Comparison of ENCODE assay signal across 8 cellular contexts in the genomic region with DNA sequence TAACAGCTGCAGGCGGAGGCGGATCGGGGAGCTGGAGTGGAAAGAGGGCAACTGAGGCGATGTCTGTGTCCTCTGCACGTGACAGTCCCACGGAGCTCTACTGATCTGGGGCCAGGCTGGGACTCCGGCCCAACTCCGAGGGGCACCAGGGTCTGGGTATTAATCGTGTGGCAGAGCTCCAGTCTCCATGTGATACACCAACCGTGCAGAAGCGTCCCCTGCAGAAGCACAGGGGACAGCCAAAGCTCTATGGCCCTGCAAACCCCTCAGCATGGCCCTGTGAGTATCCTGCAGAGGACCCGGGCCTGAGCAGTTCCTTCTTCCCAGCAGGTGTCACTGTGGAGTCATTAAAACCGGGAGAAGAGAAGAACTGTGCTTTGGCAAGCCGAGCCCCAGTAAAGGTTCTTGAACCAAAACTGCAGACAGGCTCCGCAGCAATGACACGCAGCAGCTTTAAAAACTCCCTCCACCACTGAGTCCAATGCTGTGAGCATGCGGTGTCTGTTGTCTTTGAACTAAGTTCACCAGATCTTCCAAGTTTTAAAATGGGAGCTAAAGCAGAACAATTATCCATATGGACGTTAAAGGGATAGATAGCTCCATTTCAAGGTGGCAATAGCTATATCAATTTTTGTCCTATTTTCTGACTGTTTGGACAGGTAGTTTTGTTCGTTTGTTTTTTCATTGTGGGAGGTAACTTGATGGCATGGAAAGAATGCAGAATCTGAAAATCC.
A peak's percentile ranks its signal among the peaks of the same experiment; 100 is the strongest.
DNase-seq lines count a peak whose midpoint lies in the region; ATAC-seq and TF ChIP-seq lines count a peak whose summit lies in the region.

No MANE protein-coding gene starts in this region.

- H3K36me3 Mint-ChIP-seq in memory B cell, result peaks cover 5% of the 10 kb centered on the region
- no peaks in the 10 kb centered on the region for H3K36me3 Mint-ChIP-seq in type B pancreatic cell

- peak; percentile 76 for TF ChIP-seq CTCF in type B pancreatic cell (conservative IDR thresholded peaks at IDR 0.05)

- H3K4me3 Mint-ChIP-seq in memory B cell (no peak overlapping the region), type B pancreatic cell (no peak overlapping the region)

- H3K9me3 Mint-ChIP-seq in memory B cell (no peaks in the 10 kb centered on the region), type B pancreatic cell (no peaks in the 10 kb centered on the region)

- peak; percentile 75 for ATAC-seq in GM21367 (IDR thresholded peaks at IDR 0.05; ENCODE audit: unreplicated experiment)
- peak; percentile 45 for ATAC-seq in memory B cell (ENCODE audit: low read depth)
- no peak for ATAC-seq in HG03097 (IDR thresholded peaks at IDR 0.05; ENCODE audit: low FRiP score, unreplicated experiment)

- H3K36me3 ChIP-seq in SJCRH30, result no peaks in the 10 kb centered on the region

- H3K27me3 Mint-ChIP-seq in memory B cell, result peaks cover 2% of the 10 kb centered on the region
- H3K27me3 Mint-ChIP-seq in type B pancreatic cell, result no peaks in the 10 kb centered on the region

- H3K4me1 Mint-ChIP-seq in memory B cell (peaks cover 3% of the 10 kb centered on the region), type B pancreatic cell (ENCODE audit: unreplicated experiment) (peaks cover 4% of the 10 kb centered on the region)

- no peak overlapping the region for H3K27ac ChIP-seq in SJCRH30

- no peak overlapping the region for H3K27ac Mint-ChIP-seq in memory B cell
- H3K27ac Mint-ChIP-seq in type B pancreatic cell, result no peak overlapping the region

- H3K9me3 ChIP-seq in SJCRH30 (replicated peaks), result no peaks in the 10 kb centered on the region

- H3K27me3 ChIP-seq in SJCRH30, result no peaks in the 10 kb centered on the region

- no peaks in the 10 kb centered on the region for H3K4me1 ChIP-seq in SJCRH30

- H3K4me3 ChIP-seq in Jurkat, Clone E6-1 (ENCODE audit: low read length), result no peak overlapping the region
- H3K4me3 ChIP-seq in SJCRH30, result no peak overlapping the region

- DNase-seq in ELF-1 (ENCODE audit: low read depth, low spot score) (peak; percentile 80), SJCRH30 (peak; percentile 55 to 80), ecto neural progenitor cell (ENCODE audit: low spot score) (peak; percentile 76), memory B cell (ENCODE audit: low spot score in 2 of 2) (peak; percentile 10 to 11), type B pancreatic cell (ENCODE audit: extremely low spot score, unreplicated experiment) (no peak)
- DNase-seq in Jurkat, Clone E6-1 (ENCODE audit: low read depth, low spot score), result peak; percentile 15
